ENCODE assay signal across 2 cellular contexts in genomic region chr5:95910521-95910920, GRCh38.
TF ChIP-seq lines count a peak whose summit lies in the region.

No MANE protein-coding gene starts in this region.

TF ChIP-seq in IMR-90, 13 proteins besides CTCF, POLR2A, EP300 and RAD21:
- no peak for TF ChIP-seq BHLHE40 (IDR thresholded peaks at IDR 0.05; ENCODE audit: low read depth, low read length)
- no peak for TF ChIP-seq MAZ (IDR thresholded peaks at IDR 0.05; ENCODE audit: borderline replicate concordance, low read depth, low read length)
- TF ChIP-seq RCOR1 (IDR thresholded peaks at IDR 0.05; ENCODE audit: insufficient replicate concordance, low read length) = no peak
- TF ChIP-seq RFX5 (IDR thresholded peaks at IDR 0.05; ENCODE audit: low read depth, low read length) = no peak
- no peak for TF ChIP-seq USF2 (IDR thresholded peaks at IDR 0.05; ENCODE audit: low read depth, low read length)
- TF ChIP-seq CEBPB (IDR thresholded peaks at IDR 0.05; ENCODE audit: low read depth, low read length) = no peak
- no peak for TF ChIP-seq FOS (IDR thresholded peaks at IDR 0.05; ENCODE audit: low read depth, low read length)
- no peak for TF ChIP-seq CHD1 (IDR thresholded peaks at IDR 0.05; ENCODE audit: low read depth, low read length)
- TF ChIP-seq SMC3 (IDR thresholded peaks at IDR 0.05; ENCODE audit: low read depth, low read length) = no peak
- TF ChIP-seq MAFK (IDR thresholded peaks at IDR 0.05; ENCODE audit: low read depth, low read length) = no peak
- TF ChIP-seq ELK1 (IDR thresholded peaks at IDR 0.05; ENCODE audit: borderline replicate concordance, low read depth, low read length) = no peak
- no peak for TF ChIP-seq NFE2L2 (IDR thresholded peaks at IDR 0.05; ENCODE audit: low read depth, low read length)
- no peak for TF ChIP-seq MXI1 (IDR thresholded peaks at IDR 0.05; ENCODE audit: borderline replicate concordance, low read depth, low read length)

TF ChIP-seq in H1, 55 proteins besides CTCF, POLR2A, EP300 and RAD21:
- TF ChIP-seq CHD2 (IDR thresholded peaks at IDR 0.05; ENCODE audit: low read length) (no peak), GABPA (IDR thresholded peaks at IDR 0.05; ENCODE audit: borderline replicate concordance, insufficient read depth, low read length) (no peak), SAP30 (IDR thresholded peaks at IDR 0.05; ENCODE audit: insufficient read depth, insufficient replicate concordance, low read length) (no peak), SP2 (IDR thresholded peaks at IDR 0.05; ENCODE audit: low read length) (no peak), EZH2 (IDR thresholded peaks at IDR 0.05; ENCODE audit: low read depth, low read length, severe bottlenecking) (no peak), KDM4A (IDR thresholded peaks at IDR 0.05; ENCODE audit: low read depth, low read length, severe bottlenecking) (no peak), TBP (IDR thresholded peaks at IDR 0.05; ENCODE audit: low read depth, low read length) (no peak), ZNF274 (IDR thresholded peaks at IDR 0.05; ENCODE audit: borderline replicate concordance, extremely low read depth, low read length) (no peak), JUND (IDR thresholded peaks at IDR 0.05; ENCODE audit: low read length) (no peak), SP1 (IDR thresholded peaks at IDR 0.05; ENCODE audit: low read depth, low read length) (no peak), BCL11A (IDR thresholded peaks at IDR 0.05; ENCODE audit: low read depth in 2 of 2, low read length in 2 of 2) (no peak), BRCA1 (IDR thresholded peaks at IDR 0.05; ENCODE audit: low read depth, low read length) (no peak), RNF2 (IDR thresholded peaks at IDR 0.05; ENCODE audit: borderline replicate concordance, low read depth, low read length, missing control alignments, poor library complexity, severe bottlenecking) (no peak), NRF1 (IDR thresholded peaks at IDR 0.05; ENCODE audit: low read depth, low read length) (no peak), ATF3 (IDR thresholded peaks at IDR 0.05; ENCODE audit: insufficient read depth, low read depth, low read length) (no peak)
